2 cellular contexts compared by ENCODE assay signal in the genomic region with DNA sequence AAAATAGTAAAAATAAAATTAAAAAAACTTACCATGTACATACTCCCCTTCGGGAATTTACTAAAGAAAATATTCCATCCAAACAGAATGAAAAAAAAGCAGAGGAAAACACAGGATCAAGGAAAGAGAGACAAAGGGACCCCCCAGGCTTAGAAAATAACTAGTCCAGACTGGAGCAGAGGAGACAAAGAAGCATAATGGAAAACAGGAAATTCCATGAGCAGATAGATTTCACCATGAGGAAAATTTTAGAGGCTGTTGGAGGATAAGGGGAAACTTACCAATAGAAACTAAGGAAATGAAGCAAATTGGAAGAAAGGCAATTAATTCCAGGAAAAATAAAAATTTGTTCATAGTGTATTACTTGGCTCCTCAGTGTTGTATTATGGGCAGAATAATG.
TF ChIP-seq lines count a peak whose summit lies in the region.

No MANE protein-coding gene starts in this region.

TF ChIP-seq in A549, 52 proteins besides CTCF, POLR2A, EP300 and RAD21:
- TF ChIP-seq, protein P1, sequence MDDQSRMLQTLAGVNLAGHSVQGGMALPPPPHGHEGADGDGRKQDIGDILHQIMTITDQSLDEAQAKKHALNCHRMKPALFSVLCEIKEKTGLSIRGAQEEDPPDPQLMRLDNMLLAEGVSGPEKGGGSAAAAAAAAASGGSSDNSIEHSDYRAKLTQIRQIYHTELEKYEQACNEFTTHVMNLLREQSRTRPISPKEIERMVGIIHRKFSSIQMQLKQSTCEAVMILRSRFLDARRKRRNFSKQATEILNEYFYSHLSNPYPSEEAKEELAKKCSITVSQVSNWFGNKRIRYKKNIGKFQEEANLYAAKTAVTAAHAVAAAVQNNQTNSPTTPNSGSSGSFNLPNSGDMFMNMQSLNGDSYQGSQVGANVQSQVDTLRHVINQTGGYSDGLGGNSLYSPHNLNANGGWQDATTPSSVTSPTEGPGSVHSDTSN (IDR thresholded peaks at IDR 0.05): no peak
- TF ChIP-seq RCOR1 (IDR thresholded peaks at IDR 0.05; ENCODE audit: low read depth, low read length): no peak
- TF ChIP-seq, protein P2, sequence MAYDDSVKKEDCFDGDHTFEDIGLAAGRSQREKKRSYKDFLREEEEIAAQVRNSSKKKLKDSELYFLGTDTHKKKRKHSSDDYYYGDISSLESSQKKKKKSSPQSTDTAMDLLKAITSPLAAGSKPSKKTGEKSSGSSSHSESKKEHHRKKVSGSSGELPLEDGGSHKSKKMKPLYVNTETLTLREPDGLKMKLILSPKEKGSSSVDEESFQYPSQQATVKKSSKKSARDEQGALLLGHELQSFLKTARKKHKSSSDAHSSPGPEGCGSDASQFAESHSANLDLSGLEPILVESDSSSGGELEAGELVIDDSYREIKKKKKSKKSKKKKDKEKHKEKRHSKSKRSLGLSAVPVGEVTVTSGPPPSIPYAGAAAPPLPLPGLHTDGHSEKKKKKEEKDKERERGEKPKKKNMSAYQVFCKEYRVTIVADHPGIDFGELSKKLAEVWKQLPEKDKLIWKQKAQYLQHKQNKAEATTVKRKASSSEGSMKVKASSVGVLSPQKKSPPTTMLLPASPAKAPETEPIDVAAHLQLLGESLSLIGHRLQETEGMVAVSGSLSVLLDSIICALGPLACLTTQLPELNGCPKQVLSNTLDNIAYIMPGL (CRISPR knock-in tag; IDR thresholded peaks at IDR 0.05; ENCODE audit: borderline replicate concordance): no peak
- TF ChIP-seq POLR2AphosphoS2 (conservative IDR thresholded peaks at IDR 0.05; ENCODE audit: low read length): no peak
- TF ChIP-seq PHF8 (IDR thresholded peaks at IDR 0.05; ENCODE audit: borderline replicate concordance, low read depth): no peak
- TF ChIP-seq NFE2L2 (conservative IDR thresholded peaks at IDR 0.05; ENCODE audit: low read length): no peak
- TF ChIP-seq ZSCAN20 (CRISPR knock-in tag; IDR thresholded peaks at IDR 0.05): no peak
- TF ChIP-seq, protein P3, sequence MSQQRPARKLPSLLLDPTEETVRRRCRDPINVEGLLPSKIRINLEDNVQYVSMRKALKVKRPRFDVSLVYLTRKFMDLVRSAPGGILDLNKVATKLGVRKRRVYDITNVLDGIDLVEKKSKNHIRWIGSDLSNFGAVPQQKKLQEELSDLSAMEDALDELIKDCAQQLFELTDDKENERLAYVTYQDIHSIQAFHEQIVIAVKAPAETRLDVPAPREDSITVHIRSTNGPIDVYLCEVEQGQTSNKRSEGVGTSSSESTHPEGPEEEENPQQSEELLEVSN (IDR thresholded peaks at IDR 0.05; ENCODE audit: borderline replicate concordance, low read depth): no peak
- TF ChIP-seq CBX2 (IDR thresholded peaks at IDR 0.05; ENCODE audit: borderline replicate concordance, low read depth): no peak
- no peak for TF ChIP-seq RFX5 (IDR thresholded peaks at IDR 0.05)
- TF ChIP-seq SMC3 (IDR thresholded peaks at IDR 0.05): no peak
- no peak for TF ChIP-seq TP53 (CRISPR knock-in tag; IDR thresholded peaks at IDR 0.05)
- no peak for TF ChIP-seq ZFP36 (IDR thresholded peaks at IDR 0.05; ENCODE audit: borderline replicate concordance, partially characterized antibody)
- TF ChIP-seq ZNF302 (CRISPR knock-in tag; IDR thresholded peaks at IDR 0.05): no peak
- TF ChIP-seq, protein P4, sequence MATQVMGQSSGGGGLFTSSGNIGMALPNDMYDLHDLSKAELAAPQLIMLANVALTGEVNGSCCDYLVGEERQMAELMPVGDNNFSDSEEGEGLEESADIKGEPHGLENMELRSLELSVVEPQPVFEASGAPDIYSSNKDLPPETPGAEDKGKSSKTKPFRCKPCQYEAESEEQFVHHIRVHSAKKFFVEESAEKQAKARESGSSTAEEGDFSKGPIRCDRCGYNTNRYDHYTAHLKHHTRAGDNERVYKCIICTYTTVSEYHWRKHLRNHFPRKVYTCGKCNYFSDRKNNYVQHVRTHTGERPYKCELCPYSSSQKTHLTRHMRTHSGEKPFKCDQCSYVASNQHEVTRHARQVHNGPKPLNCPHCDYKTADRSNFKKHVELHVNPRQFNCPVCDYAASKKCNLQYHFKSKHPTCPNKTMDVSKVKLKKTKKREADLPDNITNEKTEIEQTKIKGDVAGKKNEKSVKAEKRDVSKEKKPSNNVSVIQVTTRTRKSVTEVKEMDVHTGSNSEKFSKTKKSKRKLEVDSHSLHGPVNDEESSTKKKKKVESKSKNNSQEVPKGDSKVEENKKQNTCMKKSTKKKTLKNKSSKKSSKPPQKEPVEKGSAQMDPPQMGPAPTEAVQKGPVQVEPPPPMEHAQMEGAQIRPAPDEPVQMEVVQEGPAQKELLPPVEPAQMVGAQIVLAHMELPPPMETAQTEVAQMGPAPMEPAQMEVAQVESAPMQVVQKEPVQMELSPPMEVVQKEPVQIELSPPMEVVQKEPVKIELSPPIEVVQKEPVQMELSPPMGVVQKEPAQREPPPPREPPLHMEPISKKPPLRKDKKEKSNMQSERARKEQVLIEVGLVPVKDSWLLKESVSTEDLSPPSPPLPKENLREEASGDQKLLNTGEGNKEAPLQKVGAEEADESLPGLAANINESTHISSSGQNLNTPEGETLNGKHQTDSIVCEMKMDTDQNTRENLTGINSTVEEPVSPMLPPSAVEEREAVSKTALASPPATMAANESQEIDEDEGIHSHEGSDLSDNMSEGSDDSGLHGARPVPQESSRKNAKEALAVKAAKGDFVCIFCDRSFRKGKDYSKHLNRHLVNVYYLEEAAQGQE (IDR thresholded peaks at IDR 0.05): no peak
- TF ChIP-seq KDM5A (IDR thresholded peaks at IDR 0.05): no peak
- TF ChIP-seq MAZ (IDR thresholded peaks at IDR 0.05; ENCODE audit: borderline replicate concordance, low read depth, low read length): no peak
- TF ChIP-seq RARB (CRISPR knock-in tag; IDR thresholded peaks at IDR 0.05): no peak
- TF ChIP-seq, protein P5, sequence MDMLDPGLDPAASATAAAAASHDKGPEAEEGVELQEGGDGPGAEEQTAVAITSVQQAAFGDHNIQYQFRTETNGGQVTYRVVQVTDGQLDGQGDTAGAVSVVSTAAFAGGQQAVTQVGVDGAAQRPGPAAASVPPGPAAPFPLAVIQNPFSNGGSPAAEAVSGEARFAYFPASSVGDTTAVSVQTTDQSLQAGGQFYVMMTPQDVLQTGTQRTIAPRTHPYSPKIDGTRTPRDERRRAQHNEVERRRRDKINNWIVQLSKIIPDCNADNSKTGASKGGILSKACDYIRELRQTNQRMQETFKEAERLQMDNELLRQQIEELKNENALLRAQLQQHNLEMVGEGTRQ (IDR thresholded peaks at IDR 0.05): no peak

TF ChIP-seq in SK-N-SH, 30 proteins besides CTCF, POLR2A, EP300 and RAD21 (continued from another document):
- TF ChIP-seq, protein P6, sequence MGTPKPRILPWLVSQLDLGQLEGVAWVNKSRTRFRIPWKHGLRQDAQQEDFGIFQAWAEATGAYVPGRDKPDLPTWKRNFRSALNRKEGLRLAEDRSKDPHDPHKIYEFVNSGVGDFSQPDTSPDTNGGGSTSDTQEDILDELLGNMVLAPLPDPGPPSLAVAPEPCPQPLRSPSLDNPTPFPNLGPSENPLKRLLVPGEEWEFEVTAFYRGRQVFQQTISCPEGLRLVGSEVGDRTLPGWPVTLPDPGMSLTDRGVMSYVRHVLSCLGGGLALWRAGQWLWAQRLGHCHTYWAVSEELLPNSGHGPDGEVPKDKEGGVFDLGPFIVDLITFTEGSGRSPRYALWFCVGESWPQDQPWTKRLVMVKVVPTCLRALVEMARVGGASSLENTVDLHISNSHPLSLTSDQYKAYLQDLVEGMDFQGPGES (IDR thresholded peaks at IDR 0.05; ENCODE audit: low read depth, low read length): no peak
- TF ChIP-seq MXI1 (IDR thresholded peaks at IDR 0.05; ENCODE audit: low read depth, low read length): no peak
- TF ChIP-seq, protein P7, sequence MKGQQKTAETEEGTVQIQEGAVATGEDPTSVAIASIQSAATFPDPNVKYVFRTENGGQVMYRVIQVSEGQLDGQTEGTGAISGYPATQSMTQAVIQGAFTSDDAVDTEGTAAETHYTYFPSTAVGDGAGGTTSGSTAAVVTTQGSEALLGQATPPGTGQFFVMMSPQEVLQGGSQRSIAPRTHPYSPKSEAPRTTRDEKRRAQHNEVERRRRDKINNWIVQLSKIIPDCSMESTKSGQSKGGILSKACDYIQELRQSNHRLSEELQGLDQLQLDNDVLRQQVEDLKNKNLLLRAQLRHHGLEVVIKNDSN (IDR thresholded peaks at IDR 0.05; ENCODE audit: borderline replicate concordance, low read depth): no peak
- no peak for TF ChIP-seq POLR2AphosphoS5 (IDR thresholded peaks at IDR 0.05; ENCODE audit: low read depth, low read length)
- TF ChIP-seq RFX5 (IDR thresholded peaks at IDR 0.05; ENCODE audit: low read length): no peak
- TF ChIP-seq EZH2phosphoT487 (IDR thresholded peaks at IDR 0.05; ENCODE audit: borderline replicate concordance, low read depth): no peak
- TF ChIP-seq FOXJ3 (CRISPR knock-in tag; IDR thresholded peaks at IDR 0.05): no peak
